Comparison of ENCODE assay signal across 11 cellular contexts in genomic region chr2:38737925-38738324, GRCh38. TPM values are rescaled to one million over a fixed set of nuclear protein-coding genes. Genes with fewer than 3 reads are reported as not detected.
A peak's percentile ranks its signal among the peaks of the same experiment; 100 is the strongest.
DNase-seq lines count a peak whose midpoint lies in the region; ATAC-seq and TF ChIP-seq lines count a peak whose summit lies in the region.
"Had no signal": no experiment of that assay in that cellular context is flagged by ENCODE, and none has a peak within 500 bp of the region (broad histone marks: within the 10 kb centered on the region; RNA-seq: fewer than 3 reads in every experiment).

No MANE protein-coding gene starts in this region.

- no peak overlapping the region for H2AFZ ChIP-seq in mammary epithelial cell (ENCODE audit: low read depth, low read length)

- ATAC-seq in left lung = no peak
- no peak for ATAC-seq in stimulated activated effector memory CD8-positive, alpha-beta T cell treated with anti-CD3 and anti-CD28 coated beads, Interleukin-12 subunit alpha, Interleukin-12 subunit beta, amount 100 ng/mL, for 72 hours
- ATAC-seq in body of pancreas = no peak

- H3K27me3 ChIP-seq in left lung = no peaks in the 10 kb centered on the region
- no peaks in the 10 kb centered on the region for H3K27me3 ChIP-seq in body of pancreas
- H3K27me3 ChIP-seq in mammary epithelial cell (ENCODE audit: insufficient read depth, low read length) = no peaks in the 10 kb centered on the region
- H3K27me3 ChIP-seq: right lobe of liver had no signal

- in situ Hi-C loops in mammary epithelial cell (cut with MboI; ENCODE audit: low sequenced_read_pairs in 2 of 2) = loop anchor here in 1 of 2 donors (10.0 kb wide), 1 partner anchor 433 kb away; no protein-coding TSS in a partner anchor

- H3K4me1 Mint-ChIP-seq in T-helper 1 cell treated with Interleukin-12 subunit alpha and Interleukin-12 subunit beta and Interleukin-4 antibody, amounts not matched to agents 30 μg/mL and 1 μg/mL, for 36 hours (ENCODE audit: low read depth) = no peaks in the 10 kb centered on the region
- H3K4me1 Mint-ChIP-seq in activated T-helper 1 cell treated with anti-CD3 and anti-CD28 coated beads, Interleukin-12 subunit alpha, Interleukin-12 subunit beta, Interleukin-2, Interleukin-4 antibody, amounts not matched to agents 30 ng/mL and 10 ng/mL and 1 ng/mL, durations not matched to agents 14 hours and 24 hours and 36 hours (ENCODE audit: low read depth) = peaks cover 6% of the 10 kb centered on the region
- H3K4me1 Mint-ChIP-seq in stimulated activated effector memory CD8-positive, alpha-beta T cell treated with anti-CD3 and anti-CD28 coated beads, Interleukin-12 subunit alpha, Interleukin-12 subunit beta, amount 100 ng/mL, for 72 hours = peaks cover 27% of the 10 kb centered on the region

- H3K4me3 ChIP-seq in left lung = no peak overlapping the region
- H3K4me3 ChIP-seq in body of pancreas = no peak overlapping the region
- H3K4me3 ChIP-seq in mammary epithelial cell (replicated peaks in 1 of 3; ENCODE audit: insufficient read depth in 1 of 3, low read depth in 2 of 3, low read length in 3 of 3) = no peak overlapping the region
- H3K4me3 ChIP-seq: right lobe of liver had no signal

- 85 to 89% methylated on average over 3 of the region's 3 CpGs for WGBS in body of pancreas, 2 donors
- 80% methylated on average over 3 of the region's 3 CpGs for WGBS in mammary epithelial cell (ENCODE audit: low coverage, missing lambda C conversion rate)

- H3K27ac ChIP-seq in left lung (peak overlapping the region; percentile 16 to 59), body of pancreas (no peak overlapping the region), mammary epithelial cell (ENCODE audit: insufficient read depth, low read depth, low read length) (no peak overlapping the region)
- H3K27ac ChIP-seq: 22Rv1 had no signal

- peaks cover 31% of the 10 kb centered on the region for H3K36me3 Mint-ChIP-seq in T-helper 1 cell treated with Interleukin-12 subunit alpha and Interleukin-12 subunit beta and Interleukin-4 antibody, amounts not matched to agents 30 μg/mL and 1 μg/mL, for 36 hours (ENCODE audit: low read depth)
- peaks cover 36% of the 10 kb centered on the region for H3K36me3 Mint-ChIP-seq in activated T-helper 1 cell treated with anti-CD3 and anti-CD28 coated beads, Interleukin-12 subunit alpha, Interleukin-12 subunit beta, Interleukin-2, Interleukin-4 antibody, amounts not matched to agents 30 ng/mL and 10 ng/mL and 1 ng/mL, durations not matched to agents 14 hours and 24 hours and 36 hours (ENCODE audit: low read depth)
- peaks cover 100% of the 10 kb centered on the region for H3K36me3 Mint-ChIP-seq in stimulated activated effector memory CD8-positive, alpha-beta T cell treated with anti-CD3 and anti-CD28 coated beads, Interleukin-12 subunit alpha, Interleukin-12 subunit beta, amount 100 ng/mL, for 72 hours

- TF ChIP-seq CTCF in left lung (IDR thresholded peaks at IDR 0.05) (no peak), body of pancreas (IDR thresholded peaks at IDR 0.05) (no peak), mammary epithelial cell (conservative IDR thresholded peaks at IDR 0.05 in 1 of 2, IDR thresholded peaks at IDR 0.05 in 1 of 2; ENCODE audit: extremely low read depth in 1 of 2, insufficient read depth in 1 of 2, low read depth in 1 of 2, low read length in 2 of 2) (no peak)

- DNase-seq in T-helper 1 cell (no peak), left lung (no peak), body of pancreas (no peak), mammary epithelial cell (no peak), SW480 (ENCODE audit: low spot score) (no peak)
- DNase-seq in activated T-helper 1 cell treated with anti-CD3 and anti-CD28 coated beads, Interleukin-12 subunit alpha, Interleukin-12 subunit beta, Interleukin-2, Interleukin-4 antibody, amounts not matched to agents 30 ng/mL and 10 ng/mL and 1 ng/mL, durations not matched to agents 14 hours and 24 hours and 36 hours (ENCODE audit: low spot score) = no peak
- no peak for DNase-seq in stimulated activated effector memory CD8-positive, alpha-beta T cell treated with anti-CD3 and anti-CD28 coated beads, Interleukin-12 subunit alpha, Interleukin-12 subunit beta, amount 100 ng/mL, for 72 hours (ENCODE audit: low spot score in 2 of 2)
- DNase-seq: NCI-H1694 treated with DMSO at 0.1 percent for 48 hours had no signal

- CTCF ChIA-PET in mammary epithelial cell (lab: Charles Lee; ENCODE audit: low non-redundant PET) = no interaction called here

- peak overlapping the region; percentile 36 for H3K27ac Mint-ChIP-seq in T-helper 1 cell treated with Interleukin-12 subunit alpha and Interleukin-12 subunit beta and Interleukin-4 antibody, amounts not matched to agents 30 μg/mL and 1 μg/mL, for 36 hours
- H3K27ac Mint-ChIP-seq in activated T-helper 1 cell treated with anti-CD3 and anti-CD28 coated beads, Interleukin-12 subunit alpha, Interleukin-12 subunit beta, Interleukin-2, Interleukin-4 antibody, amounts not matched to agents 30 ng/mL and 10 ng/mL and 1 ng/mL, durations not matched to agents 14 hours and 24 hours and 36 hours = peak overlapping the region; percentile 49
- H3K27ac Mint-ChIP-seq in stimulated activated effector memory CD8-positive, alpha-beta T cell treated with anti-CD3 and anti-CD28 coated beads, Interleukin-12 subunit alpha, Interleukin-12 subunit beta, amount 100 ng/mL, for 72 hours = peak overlapping the region; percentile 75

- no peak overlapping the region for H3K4me2 ChIP-seq in mammary epithelial cell (ENCODE audit: insufficient read depth, low read depth, low read length)

- no peak for TF ChIP-seq POLR2A in body of pancreas (IDR thresholded peaks at IDR 0.05)

- H3K4me3 Mint-ChIP-seq in T-helper 1 cell treated with Interleukin-12 subunit alpha and Interleukin-12 subunit beta and Interleukin-4 antibody, amounts not matched to agents 30 μg/mL and 1 μg/mL, for 36 hours = no peak overlapping the region
- no peak overlapping the region for H3K4me3 Mint-ChIP-seq in activated T-helper 1 cell treated with anti-CD3 and anti-CD28 coated beads, Interleukin-12 subunit alpha, Interleukin-12 subunit beta, Interleukin-2, Interleukin-4 antibody, amounts not matched to agents 30 ng/mL and 10 ng/mL and 1 ng/mL, durations not matched to agents 14 hours and 24 hours and 36 hours
- H3K4me3 Mint-ChIP-seq in stimulated activated effector memory CD8-positive, alpha-beta T cell treated with anti-CD3 and anti-CD28 coated beads, Interleukin-12 subunit alpha, Interleukin-12 subunit beta, amount 100 ng/mL, for 72 hours = no peak overlapping the region

- intact Hi-C loops in activated T-helper 1 cell treated with anti-CD3 and anti-CD28 coated beads, Interleukin-12 subunit alpha, Interleukin-12 subunit beta, Interleukin-2, Interleukin-4 antibody, amounts not matched to agents 30 ng/mL and 10 ng/mL and 1 ng/mL, durations not matched to agents 14 hours and 24 hours and 36 hours (cut with micrococcal nuclease) = no loop called here
- intact Hi-C loops in left lung (cut with DNase I) (loop anchor here in 1 of 2 donors (5.0 kb wide), 1 partner anchor 201 kb away; no protein-coding TSS in a partner anchor), body of pancreas (cut with DNase I) (no loop called here), mammary epithelial cell (cut with micrococcal nuclease) (no loop called here)

- H3K9ac ChIP-seq in mammary epithelial cell (ENCODE audit: insufficient read depth, low read length) = no peak overlapping the region

- dilution Hi-C loops in mammary epithelial cell (cut with HindIII; ENCODE audit: low sequenced_read_pairs) = no loop called here

- H3K9me3 ChIP-seq in left lung = no peaks in the 10 kb centered on the region
- H3K9me3 ChIP-seq in body of pancreas = no peaks in the 10 kb centered on the region
- H3K9me3 ChIP-seq in mammary epithelial cell (replicated peaks; ENCODE audit: insufficient read depth, low read length) = no peaks in the 10 kb centered on the region
- H3K9me3 ChIP-seq: right lobe of liver had no signal

- peaks cover 22% of the 10 kb centered on the region for H3K79me2 ChIP-seq in mammary epithelial cell (ENCODE audit: insufficient read depth, low read length)

- H3K27me3 Mint-ChIP-seq in T-helper 1 cell treated with Interleukin-12 subunit alpha and Interleukin-12 subunit beta and Interleukin-4 antibody, amounts not matched to agents 30 μg/mL and 1 μg/mL, for 36 hours (ENCODE audit: low read depth) = no peaks in the 10 kb centered on the region
- no peaks in the 10 kb centered on the region for H3K27me3 Mint-ChIP-seq in activated T-helper 1 cell treated with anti-CD3 and anti-CD28 coated beads, Interleukin-12 subunit alpha, Interleukin-12 subunit beta, Interleukin-2, Interleukin-4 antibody, amounts not matched to agents 30 ng/mL and 10 ng/mL and 1 ng/mL, durations not matched to agents 14 hours and 24 hours and 36 hours (ENCODE audit: insufficient read depth)

- no TSS peak for BruUV-seq in mammary epithelial cell (replicated peaks; lab: Mats Ljungman, UMichigan)

- peaks cover 6 to 38% of the 10 kb centered on the region in 2 donors for H3K4me1 ChIP-seq in left lung
- peaks cover 27% of the 10 kb centered on the region for H3K4me1 ChIP-seq in body of pancreas
- no peaks in the 10 kb centered on the region for H3K4me1 ChIP-seq in mammary epithelial cell (ENCODE audit: insufficient read depth, low read length)

- peaks cover 2% of the 10 kb centered on the region for H4K20me1 ChIP-seq in mammary epithelial cell (ENCODE audit: insufficient read depth, low read length)

- peaks cover 0 to 28% of the 10 kb centered on the region in 2 donors for H3K36me3 ChIP-seq in left lung
- H3K36me3 ChIP-seq in body of pancreas (replicated peaks in 1 of 2; ENCODE audit: insufficient read depth in 1 of 2, low read depth in 2 of 2) = no peaks in the 10 kb centered on the region
- H3K36me3 ChIP-seq in mammary epithelial cell (ENCODE audit: insufficient read depth, low read length) = peaks cover 1% of the 10 kb centered on the region

- H3K9me3 Mint-ChIP-seq in T-helper 1 cell treated with Interleukin-12 subunit alpha and Interleukin-12 subunit beta and Interleukin-4 antibody, amounts not matched to agents 30 μg/mL and 1 μg/mL, for 36 hours = no peaks in the 10 kb centered on the region
- no peaks in the 10 kb centered on the region for H3K9me3 Mint-ChIP-seq in activated T-helper 1 cell treated with anti-CD3 and anti-CD28 coated beads, Interleukin-12 subunit alpha, Interleukin-12 subunit beta, Interleukin-2, Interleukin-4 antibody, amounts not matched to agents 30 ng/mL and 10 ng/mL and 1 ng/mL, durations not matched to agents 14 hours and 24 hours and 36 hours
- H3K9me3 Mint-ChIP-seq in stimulated activated effector memory CD8-positive, alpha-beta T cell treated with anti-CD3 and anti-CD28 coated beads, Interleukin-12 subunit alpha, Interleukin-12 subunit beta, amount 100 ng/mL, for 72 hours = no peaks in the 10 kb centered on the region

RNA-seq across cellular contexts. Expression of gene SRSF7, which starts 13.2 kb away (rescaled TPM):
- total RNA-seq in activated T-helper 1 cell treated with anti-CD3 and anti-CD28 coated beads, Interleukin-12 subunit alpha, Interleukin-12 subunit beta, Interleukin-2, Interleukin-4 antibody, amounts not matched to agents 30 ng/mL and 10 ng/mL and 1 ng/mL, durations not matched to agents 14 hours and 24 hours and 36 hours = 417 and 422 TPM in 2 replicates
- total RNA-seq in left lung (100 to 1,000 TPM in 1 of 2 donors, 10 to 100 TPM in 1; 83.3 to 139 TPM), body of pancreas (10 to 100 TPM; 55.8 to 68.2 TPM), mammary epithelial cell (100 to 1,000 TPM in 1 of 2 donors, 10 to 100 TPM in 1; 72.7 to 183 TPM)
- polyA plus RNA-seq in mammary epithelial cell = 225 TPM
- 168 TPM for polyA minus RNA-seq in mammary epithelial cell

RNA-seq across cellular contexts. Expression of gene GEMIN6, which starts 40.1 kb away (rescaled TPM):
- total RNA-seq in activated T-helper 1 cell treated with anti-CD3 and anti-CD28 coated beads, Interleukin-12 subunit alpha, Interleukin-12 subunit beta, Interleukin-2, Interleukin-4 antibody, amounts not matched to agents 30 ng/mL and 10 ng/mL and 1 ng/mL, durations not matched to agents 14 hours and 24 hours and 36 hours = 34.9 and 36.0 TPM in 2 replicates
- total RNA-seq in left lung = 10 to 100 TPM; 12.4 to 13.0 TPM
- 1 to 10 TPM in 1 of 2 donors, under 1 TPM in 1; 0.33 to 1.8 TPM for total RNA-seq in body of pancreas
- total RNA-seq in mammary epithelial cell = 10 to 100 TPM in 1 of 2 donors, 1 to 10 TPM in 1; 5.8 to 15.1 TPM
- 11.0 TPM for polyA plus RNA-seq in mammary epithelial cell
- polyA minus RNA-seq in mammary epithelial cell = 3.0 TPM

Comparison
In these comparisons a context has a peak if more than half of its experiments do, and no peak if none do; other contexts are left out.
1. H3K27ac ChIP-seq: peak in left lung (2 of 2); none in body of pancreas (0 of 4) and mammary epithelial cell (single experiment).
2. Peak in every context shown above with its lines, with median percentiles within 50 percentile points of each other: H3K27ac Mint-ChIP-seq.